8 cellular contexts compared by ENCODE assay signal in genomic region chr17:28949185-28950016, GRCh38. TPM values are rescaled to one million over a fixed set of nuclear protein-coding genes. Genes with fewer than 3 reads are reported as not detected.
DNase-seq lines count a peak whose midpoint lies in the region; ATAC-seq and TF ChIP-seq lines count a peak whose summit lies in the region.

No MANE protein-coding gene starts in this region.

- peak overlapping the region; percentile 73 to 94 for H3K4me3 ChIP-seq in esophagus (ENCODE audit: low read depth in 1 of 2, low read length in 2 of 2)
- H3K4me3 ChIP-seq in muscle layer of colon (ENCODE audit: low read depth in 1 of 2, low read length in 2 of 2) = peak overlapping the region; percentile 72 to 87

- 0% methylated on average over 45 to 61 of the region's 61 CpGs for whole genome bisulfite sequencing in esophagus, 2 donors

- no peaks in the 10 kb centered on the region for H3K9me3 ChIP-seq in esophagus (ENCODE audit: control insufficient read depth in 2 of 2, insufficient read depth in 1 of 2, low read depth in 1 of 2, low read length in 1 of 2)
- no peaks in the 10 kb centered on the region for H3K9me3 ChIP-seq in muscle layer of colon (ENCODE audit: low read length)

- peak; percentile 39 for DNase-seq in NCI-H1105 treated with DMSO at 0.1 percent for 48 hours (lab: John Stamatoyannopoulos, UW)
- DNase-seq in NCI-H1105 (lab: John Stamatoyannopoulos, UW) = no peak
- peak; percentile 73 to 76 for DNase-seq in NOMO-1 (lab: John Stamatoyannopoulos, UW; ENCODE audit: unreplicated experiment in 2 of 2)
- DNase-seq in activated T-cell treated with anti-CD3 and anti-CD28 coated beads for 24 hours (ENCODE audit: low read depth) = peak; percentile 66
- peak; percentile 37 to 64 for DNase-seq in stimulated activated CD8-positive, alpha-beta memory T cell treated with anti-CD3 and anti-CD28 coated beads, Interleukin-7, amount 100 ng/mL, for 48 hours (ENCODE audit: extremely low read depth in 1 of 2, low read depth in 1 of 2)
- DNase-seq in omental fat pad (ENCODE audit: low spot score) = no peak

- TF ChIP-seq CTCF in omental fat pad (IDR thresholded peaks at IDR 0.05) = no peak

- H3K36me3 ChIP-seq in esophagus (ENCODE audit: control insufficient read depth in 2 of 2, insufficient read depth in 2 of 2, low read length in 1 of 2) (no peaks in the 10 kb centered on the region), muscle layer of colon (ENCODE audit: insufficient read depth, low read length) (no peaks in the 10 kb centered on the region)

- H3K27ac ChIP-seq in esophagus (ENCODE audit: low read depth in 2 of 2, low read length in 1 of 2) (peak overlapping the region; percentile 87 to 93), muscle layer of colon (ENCODE audit: low read depth, low read length) (peak overlapping the region; percentile 95)

- no peak for ATAC-seq in omental fat pad (ENCODE audit: low FRiP score)

- H3K27me3 ChIP-seq in esophagus (ENCODE audit: control insufficient read depth in 1 of 2, insufficient read depth in 2 of 2, low read length in 2 of 2) (no peaks in the 10 kb centered on the region), muscle layer of colon (ENCODE audit: control insufficient read depth in 1 of 2, insufficient read depth in 2 of 2, low read length in 2 of 2) (no peaks in the 10 kb centered on the region)

- peak overlapping the region; percentile 76 for H3K9ac ChIP-seq in muscle layer of colon (ENCODE audit: low read length)

- H3K4me1 ChIP-seq in esophagus (ENCODE audit: control insufficient read depth in 2 of 2, insufficient read depth in 2 of 2, low read length in 1 of 2) (no peaks in the 10 kb centered on the region), muscle layer of colon (ENCODE audit: insufficient read depth, low read length) (peaks cover 54% of the 10 kb centered on the region)

RNA-seq across cellular contexts. Expression of gene PHF12, which starts 1.9 kb away (rescaled TPM):
- polyA plus RNA-seq in esophagus = 1 to 10 TPM; 8.6 to 9.1 TPM
- total RNA-seq in omental fat pad = 10 to 100 TPM; 15.6 to 47.1 (median 27.6) TPM

RNA-seq across cellular contexts. Expression of gene DHRS13, which starts 46.5 kb away (rescaled TPM):
- 10 to 100 TPM in 1 of 2 donors, 1 to 10 TPM in 1; 9.4 to 15.6 TPM for polyA plus RNA-seq in esophagus
- 10 to 100 TPM in 1 of 4 donors, 1 to 10 TPM in 3; 5.0 to 11.3 (median 6.3) TPM for total RNA-seq in omental fat pad

RNA-seq across cellular contexts. Expression of gene FLOT2, which starts 51.9 kb away (rescaled TPM):
- polyA plus RNA-seq in esophagus = 10 to 100 TPM; 33.0 to 52.3 TPM
- 10 to 100 TPM; 51.1 to 95.0 (median 68.3) TPM for total RNA-seq in omental fat pad

RNA-seq across cellular contexts. Expression of gene SEZ6, which starts 56.4 kb away (rescaled TPM):
- polyA plus RNA-seq in esophagus = not detected
- total RNA-seq in omental fat pad = not detected

Comparison
In these comparisons a context has a peak if more than half of its experiments do, and no peak if none do; other contexts are left out.
1. DNase-seq: peak in NCI-H1105 treated with DMSO at 0.1 percent for 48 hours (single experiment), NOMO-1 (2 of 2), activated T-cell treated with anti-CD3 and anti-CD28 coated beads for 24 hours (single experiment) and stimulated activated CD8-positive, alpha-beta memory T cell treated with anti-CD3 and anti-CD28 coated beads, Interleukin-7, amount 100 ng/mL, for 48 hours (2 of 2); none in NCI-H1105 (single experiment) and omental fat pad (single experiment).